Comparison of ENCODE assay signal across 9 cellular contexts in genomic region chr2:216819055-216819454, GRCh38. TPM values are rescaled to one million over a fixed set of nuclear protein-coding genes. Genes with fewer than 3 reads are reported as not detected.
"Had no signal": no experiment of that assay in that cellular context is flagged by ENCODE, and none has a peak within 500 bp of the region (broad histone marks: within the 10 kb centered on the region; RNA-seq: fewer than 3 reads in every experiment).

No MANE protein-coding gene starts in this region.

- H3K27ac Mint-ChIP-seq: H9, IgD-negative memory B cell had no signal

- H2AFZ ChIP-seq: GM23248 had no signal

- FAIRE-seq: H54, HTR-8/SVneo had no signal

- H3K4me3 Mint-ChIP-seq: H9, IgD-negative memory B cell had no signal

- H3K27ac ChIP-seq: GM23248 had no signal

- H3K36me3 Mint-ChIP-seq: IgD-negative memory B cell had no signal

- DNase-seq: GM23248, GOT3, H9, HCEC 1CT, KG1 had no signal

- H3K4me1 Mint-ChIP-seq: H9, IgD-negative memory B cell had no signal

- H3K4me3 ChIP-seq: GM23248 had no signal

- H3K9me3 Mint-ChIP-seq: H9 had no signal

- H3K9ac ChIP-seq: GM23248 had no signal

RNA-seq across cellular contexts. Expression of gene TNP1, which starts 40.8 kb away (rescaled TPM):
- total RNA-seq: GM23248, H9, HT-29 had no signal
- polyA plus RNA-seq: GM23248, IgD-negative memory B cell had no signal
